Comparison of ENCODE assay signal across 1 cellular context in the genomic region with DNA sequence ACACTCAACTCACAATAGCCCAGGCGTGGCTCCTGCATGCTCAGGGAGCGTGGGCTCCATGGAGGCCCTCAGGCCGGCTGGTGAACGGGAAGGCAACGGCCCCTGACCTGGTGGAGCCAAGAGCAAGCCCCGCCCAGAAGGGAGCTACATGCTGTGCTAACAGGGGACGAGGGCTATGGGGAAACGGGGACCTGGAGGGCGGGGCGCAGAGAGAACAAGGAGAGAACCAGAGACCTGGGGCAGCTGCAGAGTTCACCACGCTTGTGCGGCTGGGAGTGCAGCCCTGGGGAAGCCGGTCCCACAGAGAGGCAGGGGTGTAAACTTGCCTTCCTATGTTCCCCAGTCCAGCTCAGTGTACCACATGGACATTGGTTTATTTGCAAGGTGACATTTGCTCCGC.
TF ChIP-seq lines count a peak whose summit lies in the region.

No MANE protein-coding gene starts in this region.

TF ChIP-seq in HepG2, 621 proteins besides CTCF, POLR2A, EP300 and RAD21 (continued from another document):
- TF ChIP-seq ZBTB10 (CRISPR knock-in tag; IDR thresholded peaks at IDR 0.05; ENCODE audit: borderline replicate concordance), result no peak
- TF ChIP-seq ZNF703 (CRISPR knock-in tag; IDR thresholded peaks at IDR 0.05; ENCODE audit: borderline replicate concordance), result no peak
TF ChIP-seq in HepG2: peak in this region for 0.
